2 cellular contexts compared by ENCODE assay signal in genomic region chr15:88016373-88016772, GRCh38.
TF ChIP-seq lines count a peak whose summit lies in the region.

No MANE protein-coding gene starts in this region.

TF ChIP-seq in GM23338, 12 proteins besides CTCF, POLR2A, EP300 and RAD21:
- TF ChIP-seq ZNF462 (CRISPR knock-in tag; IDR thresholded peaks at IDR 0.05) = no peak
- no peak for TF ChIP-seq ZNF331 (CRISPR knock-in tag; IDR thresholded peaks at IDR 0.05; ENCODE audit: low read depth)
- no peak for TF ChIP-seq JUNB (IDR thresholded peaks at IDR 0.05; ENCODE audit: unreplicated experiment)
- TF ChIP-seq NANOG (IDR thresholded peaks at IDR 0.05; ENCODE audit: borderline replicate concordance) = no peak
- TF ChIP-seq ZNF114 (CRISPR knock-in tag; IDR thresholded peaks at IDR 0.05) = no peak
- no peak for TF ChIP-seq ETS1 (IDR thresholded peaks at IDR 0.05)
- no peak for TF ChIP-seq REST (IDR thresholded peaks at IDR 0.05; ENCODE audit: unreplicated experiment)
- TF ChIP-seq EZH2phosphoT487 (IDR thresholded peaks at IDR 0.05; ENCODE audit: unreplicated experiment) = no peak
- no peak for TF ChIP-seq EZH2 (IDR thresholded peaks at IDR 0.05; ENCODE audit: low read depth, unreplicated experiment)
- no peak for TF ChIP-seq CREB1 (CRISPR knock-in tag; IDR thresholded peaks at IDR 0.05; ENCODE audit: low read depth)
- no peak for TF ChIP-seq POLR2AphosphoS5 (IDR thresholded peaks at IDR 0.05; ENCODE audit: low read depth)

TF ChIP-seq in H1, 55 proteins besides CTCF, POLR2A, EP300 and RAD21:
- 0 out of 2 replicates have a peak, but pooled peaks have one; percentile 10 for TF ChIP-seq TEAD4 (IDR thresholded peaks at IDR 0.05; ENCODE audit: low read depth, low read length)
- TF ChIP-seq EGR1 (IDR thresholded peaks at IDR 0.05; ENCODE audit: borderline replicate concordance, low read depth, low read length) = no peak
